In genomic region chr22:22244337-22245250, GRCh38 we compare ENCODE assay signal across 1 cellular context.
TF ChIP-seq lines count a peak whose summit lies in the region.

VPREB1 (plus strand) TSS chr22:22244786; CDS start chr22:22244814, 28 bp downstream.

TF ChIP-seq in K562, 482 proteins besides CTCF, POLR2A, EP300 and RAD21:
- TF ChIP-seq THRB (CRISPR knock-in tag; conservative IDR thresholded peaks at IDR 0.05) (no peak), MXD1 (CRISPR knock-in tag; IDR thresholded peaks at IDR 0.05; ENCODE audit: borderline replicate concordance, poor library complexity, severe bottlenecking) (peak; percentile 10)
TF ChIP-seq in K562: peak in this region for 1.
